ENCODE assay signal across 26 cellular contexts in genomic region chr13:46712524-46712923, GRCh38.
DNase-seq lines count a peak whose midpoint lies in the region; TF ChIP-seq lines count a peak whose summit lies in the region.
"Had no signal": no experiment of that assay in that cellular context is flagged by ENCODE, and none has a peak within 500 bp of the region (broad histone marks: within the 10 kb centered on the region; RNA-seq: fewer than 3 reads in every experiment).

No MANE protein-coding gene starts in this region.

- DNase-seq in cardiac muscle cell (ENCODE audit: low read depth in 1 of 2, low spot score in 1 of 2) (no peak), left ventricle myocardium inferior (no peak), astrocyte of the cerebellum (ENCODE audit: low read depth) (no peak), kidney epithelial cell (ENCODE audit: low read depth) (no peak), HT-29 (ENCODE audit: low spot score) (no peak), islet precursor cell (no peak), dermis blood vessel endothelial cell (no peak)
- no peak for DNase-seq in activated CD4-positive, alpha-beta T cell treated with anti-CD3 and anti-CD28 coated beads, Interleukin-2, amount 10 ng/mL, durations not matched to agents 24 days and 14 days
- DNase-seq: activated CD4-positive, alpha-beta T cell treated with anti-CD3 and anti-CD28 coated beads, Interleukin-2, amount 50 U/mL, for 4 hours; activated gamma-delta T cell treated with Interleukin-2 at 50 U/mL for 16 hours; EL; heart right ventricle; Kasumi-1; mammary epithelial cell; naive B cell; NCI-H2081; NCI-H510A treated with DMSO at 0.1 percent for 48 hours; ovary; stimulated activated CD4-positive, alpha-beta T cell treated with anti-CD3 and anti-CD28 coated beads, Interleukin-4, amount 100 ng/mL, for 24 hours; stimulated activated naive CD4-positive, alpha-beta T cell treated with Interleukin-2 at 50 U/mL for 16 hours; T-helper 17 cell; WERI-Rb-1 had no signal

- H3K27me3 ChIP-seq in cardiac muscle cell (no peaks in the 10 kb centered on the region), left ventricle myocardium inferior (ENCODE audit: low read depth) (no peaks in the 10 kb centered on the region), kidney epithelial cell (ENCODE audit: control insufficient read depth, insufficient read depth, low read length) (no peaks in the 10 kb centered on the region)
- H3K27me3 ChIP-seq: BLaER1 treated with 17β-estradiol and CSF1 and Interleukin-3, amounts not matched to agents 10 nM and 100 nM; heart right ventricle; ovary; tibial nerve had no signal

- no peak overlapping the region for H3K4me3 ChIP-seq in cardiac muscle cell
- H3K4me3 ChIP-seq in left ventricle myocardium inferior = no peak overlapping the region
- H3K4me3 ChIP-seq in astrocyte of the cerebellum (ENCODE audit: low read depth, low read length) = no peak overlapping the region
- H3K4me3 ChIP-seq in kidney epithelial cell (ENCODE audit: low read depth, low read length) = no peak overlapping the region
- H3K4me3 ChIP-seq: A549; BLaER1 treated with 17β-estradiol and CSF1 and Interleukin-3, amounts not matched to agents 10 nM and 100 nM; GM23248; heart right ventricle; ovary; tibial nerve had no signal

- no peaks in the 10 kb centered on the region for H3K4me1 Mint-ChIP-seq in activated CD4-positive, alpha-beta T cell treated with anti-CD3 and anti-CD28 coated beads, Interleukin-2, amount 10 ng/mL, durations not matched to agents 24 days and 14 days

- peaks cover 7% of the 10 kb centered on the region for H3K36me3 ChIP-seq in cardiac muscle cell
- H3K36me3 ChIP-seq in left ventricle myocardium inferior = peaks cover 59% of the 10 kb centered on the region
- peaks cover 4% of the 10 kb centered on the region for H3K36me3 ChIP-seq in kidney epithelial cell (ENCODE audit: control insufficient read depth, insufficient read depth, low read length)
- H3K36me3 ChIP-seq: ovary had no signal

- H3K27ac ChIP-seq in cardiac muscle cell (peak overlapping the region; percentile 17), left ventricle myocardium inferior (replicated peaks) (no peak overlapping the region)
- H3K27ac ChIP-seq: A549; BLaER1 treated with 17β-estradiol and CSF1 and Interleukin-3, amounts not matched to agents 10 nM and 100 nM; GM23248; heart right ventricle; tibial nerve; WERI-Rb-1 had no signal

- H3K9me3 ChIP-seq in cardiac muscle cell (ENCODE audit: low read depth) (no peaks in the 10 kb centered on the region), left ventricle myocardium inferior (replicated peaks) (no peaks in the 10 kb centered on the region)
- H3K9me3 ChIP-seq: A549; BLaER1 treated with 17β-estradiol and CSF1 and Interleukin-3, amounts not matched to agents 10 nM and 100 nM; heart right ventricle; ovary; tibial nerve had no signal

- H3K27me3 Mint-ChIP-seq in activated CD4-positive, alpha-beta T cell treated with anti-CD3 and anti-CD28 coated beads, Interleukin-2, amount 10 ng/mL, durations not matched to agents 24 days and 14 days = no peaks in the 10 kb centered on the region
- H3K27me3 Mint-ChIP-seq: naive B cell, T-helper 17 cell had no signal

- intact Hi-C loops in left ventricle myocardium inferior (cut with micrococcal nuclease) = no loop called here
- intact Hi-C loops in activated CD4-positive, alpha-beta T cell treated with anti-CD3 and anti-CD28 coated beads, Interleukin-2, amount 10 ng/mL, durations not matched to agents 24 days and 14 days (cut with micrococcal nuclease) = no loop called here

- no peak overlapping the region for H3K27ac Mint-ChIP-seq in activated CD4-positive, alpha-beta T cell treated with anti-CD3 and anti-CD28 coated beads, Interleukin-2, amount 10 ng/mL, durations not matched to agents 24 days and 14 days
- H3K27ac Mint-ChIP-seq: T-helper 17 cell had no signal

- H3K4me1 ChIP-seq in cardiac muscle cell (ENCODE audit: low read depth) (peaks cover 9% of the 10 kb centered on the region), left ventricle myocardium inferior (no peaks in the 10 kb centered on the region)
- H3K4me1 ChIP-seq: BLaER1 treated with 17β-estradiol and CSF1 and Interleukin-3, amounts not matched to agents 10 nM and 100 nM; heart right ventricle; tibial nerve had no signal

- peak; percentile 5 for TF ChIP-seq CTCF in cardiac muscle cell (IDR thresholded peaks at IDR 0.05; ENCODE audit: low read depth, low read length)
- TF ChIP-seq CTCF in left ventricle myocardium inferior (IDR thresholded peaks at IDR 0.05; ENCODE audit: borderline replicate concordance) = no peak
- TF ChIP-seq CTCF in astrocyte of the cerebellum (IDR thresholded peaks at IDR 0.05; ENCODE audit: low read depth, low read length, missing control alignments) = peak; percentile 12
- TF ChIP-seq CTCF in kidney epithelial cell (IDR thresholded peaks at IDR 0.05; ENCODE audit: insufficient read depth, low read length, poor library complexity, severe bottlenecking) = peak; percentile 26

- H3K4me3 Mint-ChIP-seq in activated CD4-positive, alpha-beta T cell treated with anti-CD3 and anti-CD28 coated beads, Interleukin-2, amount 10 ng/mL, durations not matched to agents 24 days and 14 days = no peak overlapping the region
- H3K4me3 Mint-ChIP-seq: naive B cell, T-helper 17 cell had no signal

- peaks cover 31% of the 10 kb centered on the region for H3K36me3 Mint-ChIP-seq in activated CD4-positive, alpha-beta T cell treated with anti-CD3 and anti-CD28 coated beads, Interleukin-2, amount 10 ng/mL, durations not matched to agents 24 days and 14 days (ENCODE audit: low read depth)

- in situ Hi-C loops in astrocyte of the cerebellum (cut with HindIII; ENCODE audit: low sequenced_read_pairs) = no loop called here

- H3K9me3 Mint-ChIP-seq in activated CD4-positive, alpha-beta T cell treated with anti-CD3 and anti-CD28 coated beads, Interleukin-2, amount 10 ng/mL, durations not matched to agents 24 days and 14 days = no peaks in the 10 kb centered on the region
- H3K9me3 Mint-ChIP-seq: naive B cell had no signal
